Comparison of ENCODE assay signal across 12 cellular contexts in the genomic region with DNA sequence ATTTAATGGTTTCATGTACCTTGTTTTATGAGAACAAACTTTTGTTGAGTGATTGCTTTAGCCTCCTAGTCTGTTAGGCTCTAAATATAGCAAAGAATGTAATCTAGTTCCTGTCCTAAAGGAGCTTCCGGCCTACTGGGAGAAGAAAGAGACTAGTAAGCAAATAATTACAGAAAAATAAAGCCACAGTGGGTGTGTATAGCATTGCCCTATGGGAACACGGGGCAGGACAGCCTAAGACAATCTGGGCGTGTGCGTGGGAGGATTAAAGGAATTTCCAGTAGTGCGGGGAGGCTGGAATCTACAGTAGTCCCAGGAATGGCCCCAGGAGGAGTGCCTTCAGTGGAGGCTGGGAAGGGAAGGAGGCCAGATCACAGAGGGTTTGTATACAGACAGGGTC.
DNase-seq lines count a peak whose midpoint lies in the region; ATAC-seq, FAIRE-seq and TF ChIP-seq lines count a peak whose summit lies in the region.
"Had no signal": no experiment of that assay in that cellular context is flagged by ENCODE, and none has a peak within 500 bp of the region (broad histone marks: within the 10 kb centered on the region; RNA-seq: fewer than 3 reads in every experiment).

No MANE protein-coding gene starts in this region.

- intact Hi-C loops in body of pancreas (cut with DNase I): no loop called here
- intact Hi-C loops in kidney (cut with DNase I): no loop called here
- intact Hi-C loops in spleen (cut with DNase I; ENCODE audit: low total_unique reads): no loop called here

- peak; percentile 33 for ATAC-seq in body of pancreas
- ATAC-seq in omental fat pad (ENCODE audit: low FRiP score): no peak

- peak; percentile 41 for DNase-seq in HuH-7 (ENCODE audit: low spot score)
- peak in 2 of 4 donors; percentile 13 to 34 for DNase-seq in body of pancreas
- DNase-seq in kidney: no peak
- DNase-seq in spleen: no peak
- DNase-seq in NCI-H2029 treated with DMSO at 0.1 percent for 48 hours (lab: John Stamatoyannopoulos, UW): no peak
- no peak for DNase-seq in NCI-H187 treated with DMSO at 0.1 percent for 48 hours (lab: John Stamatoyannopoulos, UW)
- no peak for DNase-seq in omental fat pad (ENCODE audit: low spot score)
- DNase-seq: activated CD4-positive, alpha-beta T cell treated with anti-CD3 and anti-CD28 coated beads, Interleukin-2, amount 10 ng/mL, durations not matched to agents 7 days and 5 days; activated naive CD4-positive, alpha-beta T cell; COR-L47; NCI-H526 treated with DMSO at 0.1 percent for 48 hours; stimulated activated CD8-positive, alpha-beta memory T cell treated with anti-CD3 and anti-CD28 coated beads, Interleukin-4, amount 100 ng/mL, for 48 hours had no signal

- no peak overlapping the region for H3K9ac ChIP-seq in kidney (ENCODE audit: low read length in 2 of 2)

- H3K4me1 ChIP-seq in body of pancreas (peaks cover 8% of the 10 kb centered on the region), kidney (ENCODE audit: control insufficient read depth in 1 of 2, insufficient read depth in 1 of 2, low read depth in 1 of 2, low read length in 2 of 2) (peaks cover 0 to 1% of the 10 kb centered on the region in 2 donors), spleen (peaks cover 0 to 17% (median 9%) of the 10 kb centered on the region in 6 donors)

- H3K4me3 ChIP-seq in body of pancreas: no peak overlapping the region
- no peak overlapping the region for H3K4me3 ChIP-seq in kidney (ENCODE audit: low read length in 2 of 2)
- H3K4me3 ChIP-seq in spleen: no peak overlapping the region

- H3K27ac ChIP-seq in body of pancreas (no peak overlapping the region), kidney (ENCODE audit: low read depth in 2 of 2, low read length in 2 of 2) (peak overlapping the region; percentile 14 to 68), spleen (peak overlapping the region in 7 of 8 donors; percentile 43 to 72 (median 50))

- no peak for TF ChIP-seq CTCF in body of pancreas (IDR thresholded peaks at IDR 0.05)
- TF ChIP-seq CTCF in kidney (IDR thresholded peaks at IDR 0.05; ENCODE audit: borderline replicate concordance, extremely low read depth, insufficient read depth): no peak
- no peak for TF ChIP-seq CTCF in spleen (IDR thresholded peaks at IDR 0.05 in 8 of 11, conservative IDR thresholded peaks at IDR 0.05 in 3 of 11)
- TF ChIP-seq CTCF in omental fat pad (IDR thresholded peaks at IDR 0.05): no peak

- H3K27me3 ChIP-seq in body of pancreas (no peaks in the 10 kb centered on the region), spleen (replicated peaks in 1 of 7) (no peaks in the 10 kb centered on the region)

- H3K36me3 ChIP-seq in body of pancreas (replicated peaks in 1 of 2; ENCODE audit: insufficient read depth in 1 of 2, low read depth in 2 of 2): no peaks in the 10 kb centered on the region
- H3K36me3 ChIP-seq in kidney (ENCODE audit: control insufficient read depth in 1 of 2, insufficient read depth in 2 of 2, low read length in 2 of 2): no peaks in the 10 kb centered on the region
- H3K36me3 ChIP-seq in spleen: no peaks in the 10 kb centered on the region

- no peaks in the 10 kb centered on the region for H3K9me3 ChIP-seq in body of pancreas
- H3K9me3 ChIP-seq in kidney (ENCODE audit: control insufficient read depth in 1 of 2, low read length in 2 of 2): no peaks in the 10 kb centered on the region
- no peaks in the 10 kb centered on the region for H3K9me3 ChIP-seq in spleen

- TF ChIP-seq POLR2A in body of pancreas (IDR thresholded peaks at IDR 0.05): no peak
- no peak for TF ChIP-seq POLR2A in spleen (IDR thresholded peaks at IDR 0.05)

- no peak for FAIRE-seq in kidney (lab: Jason Lieb, UNC)

- 72 to 74% methylated on average over 5 of the region's 5 CpGs for WGBS in body of pancreas, 2 donors
- WGBS in spleen, 5 donors: 40 to 78% (median 52%) methylated on average over 5 of the region's 5 CpGs

Comparison
In these comparisons a context has a peak if more than half of its experiments do, and no peak if none do; other contexts are left out.
1. H3K27ac ChIP-seq: peak in kidney (2 of 2) and spleen (7 of 8); none in body of pancreas (0 of 4).